8 cellular contexts compared by ENCODE assay signal in genomic region chr17:13024526-13025263, GRCh38. TPM values are rescaled to one million over a fixed set of nuclear protein-coding genes. Genes with fewer than 3 reads are reported as not detected.
DNase-seq lines count a peak whose midpoint lies in the region; ATAC-seq, FAIRE-seq and TF ChIP-seq lines count a peak whose summit lies in the region.

No MANE protein-coding gene starts in this region.

- H3K27ac ChIP-seq in CD4-positive, CD25-positive, alpha-beta regulatory T cell (ENCODE audit: insufficient read depth, low read length, poor library complexity, severe bottlenecking), result no peak overlapping the region
- H3K27ac ChIP-seq in OCI-LY1 (ENCODE audit: low read depth, low read length, poor library complexity, severe bottlenecking) (no peak overlapping the region), substantia nigra (ENCODE audit: low read depth, low read length, poor library complexity, severe bottlenecking) (no peak overlapping the region)

- peaks cover 0 to 8% (median 2%) of the 10 kb centered on the region in 4 donors for H3K4me1 Mint-ChIP-seq in CD4-positive, CD25-positive, alpha-beta regulatory T cell
- peaks cover 4% of the 10 kb centered on the region for H3K4me1 Mint-ChIP-seq in activated T-cell treated with anti-CD3 and anti-CD28 coated beads, Interleukin-2, amount 50 U/mL, for 24 hours (ENCODE audit: low read depth)

- H4K20me1 ChIP-seq in OCI-LY1 (ENCODE audit: insufficient read depth, low read length), result no peaks in the 10 kb centered on the region

- H3K9me3 Mint-ChIP-seq in CD4-positive, CD25-positive, alpha-beta regulatory T cell, result peaks cover 0 to 1% (median 0%) of the 10 kb centered on the region in 7 donors
- no peaks in the 10 kb centered on the region for H3K9me3 Mint-ChIP-seq in activated T-cell treated with anti-CD3 and anti-CD28 coated beads, Interleukin-2, amount 50 U/mL, for 24 hours

- ATAC-seq in CD4-positive, CD25-positive, alpha-beta regulatory T cell (ENCODE audit: low read depth in 2 of 2), result peak; percentile 84
- peak; percentile 74 for ATAC-seq in HG03378 (IDR thresholded peaks at IDR 0.05; ENCODE audit: unreplicated experiment)

- H3K36me3 ChIP-seq in CD4-positive, CD25-positive, alpha-beta regulatory T cell (ENCODE audit: control insufficient read depth, insufficient read depth, low read length), result no peaks in the 10 kb centered on the region
- H3K36me3 ChIP-seq in OCI-LY1 (ENCODE audit: insufficient read depth, low read length) (no peaks in the 10 kb centered on the region), neuron (ENCODE audit: insufficient read depth, low read length) (no peaks in the 10 kb centered on the region)

- H2AFZ ChIP-seq in OCI-LY1 (ENCODE audit: low read length), result peak overlapping the region; percentile 91
- H2AFZ ChIP-seq in neuron (ENCODE audit: low read depth, low read length), result no peak overlapping the region

- peak; percentile 53 to 58 (median 57) for DNase-seq in CD4-positive, CD25-positive, alpha-beta regulatory T cell
- DNase-seq in GM19239 (ENCODE audit: insufficient read length, low spot score) (no peak), fibroblast of gingiva (ENCODE audit: low read depth) (peak; percentile 34), substantia nigra (lab: John Stamatoyannopoulos, UW) (peak in 39 of 49 donors; percentile 1 to 69 (median 32))
- DNase-seq in activated T-cell treated with anti-CD3 and anti-CD28 coated beads, Interleukin-2, amount 50 U/mL, for 24 hours, result peak; percentile 79

- no peaks in the 10 kb centered on the region for H3F3A ChIP-seq in OCI-LY1 (ENCODE audit: insufficient read depth, low read length)

- no peaks in the 10 kb centered on the region for H3K36me3 Mint-ChIP-seq in CD4-positive, CD25-positive, alpha-beta regulatory T cell
- H3K36me3 Mint-ChIP-seq in activated T-cell treated with anti-CD3 and anti-CD28 coated beads, Interleukin-2, amount 50 U/mL, for 24 hours (ENCODE audit: low read depth), result no peaks in the 10 kb centered on the region

- peak; percentile 63 for FAIRE-seq in GM19239 (lab: Jason Lieb, UNC)

- no peaks in the 10 kb centered on the region for H3K9me3 ChIP-seq in CD4-positive, CD25-positive, alpha-beta regulatory T cell (ENCODE audit: control insufficient read depth in 2 of 2, low read length in 2 of 2)
- H3K9me3 ChIP-seq in OCI-LY1 (ENCODE audit: low read length) (no peaks in the 10 kb centered on the region), neuron (ENCODE audit: low read length) (no peaks in the 10 kb centered on the region)

- peak overlapping the region; percentile 76 for H3K4me2 ChIP-seq in OCI-LY1 (ENCODE audit: low read length)

- no peak overlapping the region; the same call in 1 of the 2 replicates for H3K9ac ChIP-seq in OCI-LY1 (ENCODE audit: low read length)

- peaks cover 6% of the 10 kb centered on the region for H3K27me3 Mint-ChIP-seq in CD4-positive, CD25-positive, alpha-beta regulatory T cell
- peaks cover 11% of the 10 kb centered on the region for H3K27me3 Mint-ChIP-seq in activated T-cell treated with anti-CD3 and anti-CD28 coated beads, Interleukin-2, amount 50 U/mL, for 24 hours

- no peaks in the 10 kb centered on the region for H3K9me2 ChIP-seq in OCI-LY1 (ENCODE audit: low read depth, low read length)

- peaks cover 4% of the 10 kb centered on the region for H3K27me3 ChIP-seq in CD4-positive, CD25-positive, alpha-beta regulatory T cell (ENCODE audit: control insufficient read depth, insufficient read depth, low read length)
- H3K27me3 ChIP-seq in OCI-LY1 (ENCODE audit: insufficient read depth, low read length) (no peaks in the 10 kb centered on the region), neuron (ENCODE audit: insufficient read depth, low read length) (no peaks in the 10 kb centered on the region)

- H3K4me3 Mint-ChIP-seq in CD4-positive, CD25-positive, alpha-beta regulatory T cell, result peak overlapping the region in 2 of 4 donors; percentile 11 to 41
- no peak overlapping the region for H3K4me3 Mint-ChIP-seq in activated T-cell treated with anti-CD3 and anti-CD28 coated beads, Interleukin-2, amount 50 U/mL, for 24 hours

- no peak overlapping the region for H3K27ac Mint-ChIP-seq in CD4-positive, CD25-positive, alpha-beta regulatory T cell
- H3K27ac Mint-ChIP-seq in activated T-cell treated with anti-CD3 and anti-CD28 coated beads, Interleukin-2, amount 50 U/mL, for 24 hours, result no peak overlapping the region

- no peaks in the 10 kb centered on the region for H3K79me2 ChIP-seq in OCI-LY1 (ENCODE audit: insufficient read depth, low read length)

- peaks cover 7% of the 10 kb centered on the region for H3K4me1 ChIP-seq in CD4-positive, CD25-positive, alpha-beta regulatory T cell (ENCODE audit: control insufficient read depth, insufficient read depth, low read length, poor library complexity, severe bottlenecking)
- H3K4me1 ChIP-seq in OCI-LY1 (ENCODE audit: insufficient read depth, low read length, severe bottlenecking) (peaks cover 10% of the 10 kb centered on the region), neuron (ENCODE audit: insufficient read depth, low read length) (peaks cover 2% of the 10 kb centered on the region)

- H3K4me3 ChIP-seq in CD4-positive, CD25-positive, alpha-beta regulatory T cell (ENCODE audit: low read depth, low read length), result no peak overlapping the region
- peak overlapping the region; percentile 57 for H3K4me3 ChIP-seq in OCI-LY1 (ENCODE audit: low read depth, low read length, poor library complexity, severe bottlenecking)
- H3K4me3 ChIP-seq in neuron (ENCODE audit: low read length), result peak overlapping the region; percentile 20

- peak; percentile 97 for TF ChIP-seq CTCF in OCI-LY1 (IDR thresholded peaks at IDR 0.05; ENCODE audit: low read length)

RNA-seq across cellular contexts. Expression of gene ELAC2, which starts 6.9 kb away (rescaled TPM):
- 62.5 TPM for total RNA-seq in CD4-positive, CD25-positive, alpha-beta regulatory T cell
- polyA plus RNA-seq in CD4-positive, CD25-positive, alpha-beta regulatory T cell, result 10 to 100 TPM; 47.3 to 53.3 (median 48.9) TPM
